In the genomic region with DNA sequence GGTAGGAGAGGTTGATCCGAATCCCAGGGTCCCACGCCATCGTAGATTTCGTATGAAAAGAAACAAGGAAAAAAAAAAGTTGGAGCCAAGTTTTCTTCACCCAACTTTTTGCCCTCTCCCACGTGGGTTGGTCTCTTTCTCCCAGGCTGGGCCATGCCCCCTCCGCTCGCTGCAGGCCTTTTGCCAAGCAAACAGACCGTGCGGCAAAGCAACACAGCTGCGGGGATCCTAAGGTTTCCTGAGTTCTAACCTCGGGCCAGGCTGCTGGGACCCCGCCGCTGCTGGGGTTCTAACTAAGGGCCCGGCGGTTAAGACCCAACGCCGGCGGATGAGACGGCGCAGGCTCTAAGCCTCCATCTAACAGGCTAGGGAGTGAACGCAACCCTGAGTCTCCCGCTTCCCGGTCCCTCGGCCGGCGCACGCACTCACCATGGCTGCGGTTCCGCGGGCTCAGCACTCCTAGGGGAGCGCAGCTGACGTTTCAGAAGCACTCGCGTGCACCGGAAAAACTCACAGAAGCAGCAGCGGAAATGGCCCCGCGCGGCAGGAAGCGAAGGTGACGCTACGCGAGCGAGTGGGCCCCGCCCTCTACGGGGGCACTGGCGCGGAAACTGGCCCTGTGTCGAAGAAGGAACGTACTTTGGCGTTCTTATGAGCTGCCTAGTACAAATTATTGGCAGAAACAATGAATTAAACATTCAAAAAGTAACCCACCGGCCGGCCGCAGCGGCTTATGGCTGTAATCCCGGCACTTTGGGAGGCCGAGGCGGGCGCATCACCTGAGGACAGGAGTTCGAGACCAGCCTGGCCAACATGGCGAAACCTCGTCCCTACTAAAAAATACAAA, we compare ENCODE assay signal across 8 cellular contexts. TPM values are rescaled to one million over a fixed set of nuclear protein-coding genes. Genes with fewer than 3 reads are reported as not detected.
A peak's percentile ranks its signal among the peaks of the same experiment; 100 is the strongest.
DNase-seq lines count a peak whose midpoint lies in the region; ATAC-seq and TF ChIP-seq lines count a peak whose summit lies in the region.

Gene SNU13, minus strand, starts transcription at position 503 of the 847 bp plus-strand sequence. Its CDS starts 71 bp downstream, at position 432.

- H3K4me3 ChIP-seq in GM23248 = peak within 1 kb of the TSS; percentile 85
- peak within 1 kb of the TSS; percentile 98 for H3K4me3 ChIP-seq in naive thymus-derived CD4-positive, alpha-beta T cell (ENCODE audit: low read length)

- H4K20me1 ChIP-seq in GM23248 (ENCODE audit: insufficient read depth) = no peaks in the 10 kb centered on the region

- H3K9me3 Mint-ChIP-seq in naive thymus-derived CD4-positive, alpha-beta T cell = no peaks in the 10 kb centered on the region
- H3K9me3 Mint-ChIP-seq in stimulated activated memory B cell treated with anti-CD40 and anti-IgM and Interleukin-4, amounts not matched to agents 10 μg/mL and 1 μg/mL and 100 μg/mL, for 72 hours = no peaks in the 10 kb centered on the region

- no peaks in the 10 kb centered on the region for H3K9me2 ChIP-seq in GM23248 (ENCODE audit: insufficient read depth)

- peak; percentile 94 for DNase-seq in EH (ENCODE audit: low read depth)
- DNase-seq in GM23248 = peak; percentile 99
- peak; percentile 92 for DNase-seq in LHCN-M2 (ENCODE audit: low read depth)
- DNase-seq in RWPE1 (ENCODE audit: low spot score) = peak; percentile 78
- peak; percentile 87 to 88 for DNase-seq in activated T-helper 1 cell treated with anti-CD3 and anti-CD28 coated beads, Interleukin-2, amount 50 U/mL, for 16 hours (ENCODE audit: low read depth in 1 of 2, low spot score in 1 of 2)
- DNase-seq in fibroblast of gingiva (ENCODE audit: low read depth) = peak; percentile 91
- peak; percentile 79 to 94 (median 92) for DNase-seq in naive thymus-derived CD4-positive, alpha-beta T cell

- POLR2A ChIA-PET in RWPE1 (lab: Yijun Ruan, JAX; ENCODE audit: low non-redundant PET) = interaction anchor here (0.8 kb wide), 1 partner anchor 8 kb away, joined by 3 read pairs; no protein-coding TSS in a partner anchor
- POLR2A ChIA-PET in naive thymus-derived CD4-positive, alpha-beta T cell (lab: Charles Lee) = interaction anchor here (0.7 to 3.6 kb wide), 14 partner anchors 9 to 355 kb away, joined by 3 to 30 read pairs (median 6); partner anchors contain the start of genes CCDC134, CENPM, DESI1 and MEI1

- peak; percentile 97 for ATAC-seq in naive thymus-derived CD4-positive, alpha-beta T cell
- peak; percentile 96 for ATAC-seq in stimulated activated memory B cell treated with anti-CD40 and anti-IgM and Interleukin-4, amounts not matched to agents 10 μg/mL and 1 μg/mL and 100 μg/mL, for 72 hours

- peak within 1 kb of the TSS; percentile 90 to 100 (median 96) for H3K4me3 Mint-ChIP-seq in naive thymus-derived CD4-positive, alpha-beta T cell
- peak within 1 kb of the TSS; percentile 93 for H3K4me3 Mint-ChIP-seq in stimulated activated memory B cell treated with anti-CD40 and anti-IgM and Interleukin-4, amounts not matched to agents 10 μg/mL and 1 μg/mL and 100 μg/mL, for 72 hours

- H3K79me2 ChIP-seq in GM23248 (ENCODE audit: insufficient read depth) = peaks cover 50% of the 10 kb centered on the region

- TF ChIP-seq CTCF in RWPE1 (conservative IDR thresholded peaks at IDR 0.05; ENCODE audit: low read depth) = no peak

- peak within 1 kb of the TSS; percentile 96 for H2AFZ ChIP-seq in GM23248

- H3K36me3 Mint-ChIP-seq in naive thymus-derived CD4-positive, alpha-beta T cell = peaks cover 0 to 3% (median 0%) of the 10 kb centered on the region in 5 donors
- H3K36me3 Mint-ChIP-seq in stimulated activated memory B cell treated with anti-CD40 and anti-IgM and Interleukin-4, amounts not matched to agents 10 μg/mL and 1 μg/mL and 100 μg/mL, for 72 hours = peaks cover 5% of the 10 kb centered on the region

- peak within 1 kb of the TSS; percentile 89 for H3K27ac ChIP-seq in GM23248
- peak within 1 kb of the TSS; percentile 89 for H3K27ac ChIP-seq in RWPE1
- peak within 1 kb of the TSS; percentile 95 for H3K27ac ChIP-seq in naive thymus-derived CD4-positive, alpha-beta T cell (ENCODE audit: low read depth, low read length)

- H3K9me3 ChIP-seq in GM23248 (ENCODE audit: low read depth) = no peaks in the 10 kb centered on the region
- no peaks in the 10 kb centered on the region for H3K9me3 ChIP-seq in naive thymus-derived CD4-positive, alpha-beta T cell (ENCODE audit: control insufficient read depth in 2 of 3, low read length in 3 of 3)

- peak within 1 kb of the TSS; percentile 94 to 100 (median 99) for H3K27ac Mint-ChIP-seq in naive thymus-derived CD4-positive, alpha-beta T cell
- H3K27ac Mint-ChIP-seq in stimulated activated memory B cell treated with anti-CD40 and anti-IgM and Interleukin-4, amounts not matched to agents 10 μg/mL and 1 μg/mL and 100 μg/mL, for 72 hours = peak within 1 kb of the TSS; percentile 96

- H3K4me1 Mint-ChIP-seq in naive thymus-derived CD4-positive, alpha-beta T cell = peaks cover 18 to 51% (median 37%) of the 10 kb centered on the region in 7 donors
- H3K4me1 Mint-ChIP-seq in stimulated activated memory B cell treated with anti-CD40 and anti-IgM and Interleukin-4, amounts not matched to agents 10 μg/mL and 1 μg/mL and 100 μg/mL, for 72 hours = peaks cover 47% of the 10 kb centered on the region

- intact Hi-C loops in naive thymus-derived CD4-positive, alpha-beta T cell (cut with micrococcal nuclease) = loop anchor here (1.0 to 10.0 kb wide), 14 partner anchors 9 to 926 kb away; partner anchors contain the start of genes CCDC134 (in 2 of the 2), DESI1 (in 2 of the 2), XRCC6 (in 2 of the 2) and NAGA (in 1 of the 2)

- H3K27me3 Mint-ChIP-seq in naive thymus-derived CD4-positive, alpha-beta T cell = no peaks in the 10 kb centered on the region
- H3K27me3 Mint-ChIP-seq in stimulated activated memory B cell treated with anti-CD40 and anti-IgM and Interleukin-4, amounts not matched to agents 10 μg/mL and 1 μg/mL and 100 μg/mL, for 72 hours = no peaks in the 10 kb centered on the region

- 1 to 2% methylated on average over 62 of the region's 62 CpGs for WGBS in GM23248 (ENCODE audit: low coverage in 1 of 2, low lambda C conversion rate in 2 of 2, missing lambda C conversion rate in 2 of 2), 2 experiments

- H3K4me1 ChIP-seq in GM23248 (ENCODE audit: insufficient read depth) = peaks cover 27% of the 10 kb centered on the region
- H3K4me1 ChIP-seq in naive thymus-derived CD4-positive, alpha-beta T cell (ENCODE audit: control insufficient read depth in 2 of 2, insufficient read depth in 2 of 2, low read length in 2 of 2) = peaks cover 12 to 13% of the 10 kb centered on the region in 2 donors

- H3K9ac ChIP-seq in GM23248 = peak within 1 kb of the TSS; percentile 93

- in situ Hi-C loops in GM23248 (cut with MboI) = no loop called here

- no peaks in the 10 kb centered on the region for H3K27me3 ChIP-seq in GM23248 (replicated peaks; ENCODE audit: insufficient read depth)
- no peaks in the 10 kb centered on the region for H3K27me3 ChIP-seq in naive thymus-derived CD4-positive, alpha-beta T cell (ENCODE audit: control insufficient read depth in 2 of 2, insufficient read depth in 2 of 2, low read length in 2 of 2)

- H3F3A ChIP-seq in GM23248 (ENCODE audit: insufficient read depth) = peaks cover 22% of the 10 kb centered on the region

- H3K4me2 ChIP-seq in GM23248 (ENCODE audit: unreplicated experiment) = peak within 1 kb of the TSS; percentile 80

- CTCF ChIA-PET in RWPE1 (lab: Yijun Ruan, JAX) = interaction anchor here (0.6 to 1.2 kb wide), 2 partner anchors 9 to 1307 kb away, joined by 3 to 8 read pairs; no protein-coding TSS in a partner anchor
- CTCF ChIA-PET in naive thymus-derived CD4-positive, alpha-beta T cell (lab: Charles Lee) = interaction anchor here (0.5 to 2.5 kb wide), 7 partner anchors 10 to 262 kb away, joined by 3 to 21 read pairs (median 3); partner anchors contain the start of gene MEI1

- no peaks in the 10 kb centered on the region for H3K36me3 ChIP-seq in GM23248 (ENCODE audit: low read depth)
- peaks cover 0 to 11% (median 0%) of the 10 kb centered on the region in 3 experiments for H3K36me3 ChIP-seq in naive thymus-derived CD4-positive, alpha-beta T cell (ENCODE audit: control insufficient read depth in 2 of 3, insufficient read depth in 3 of 3, low read length in 3 of 3)

RNA-seq across cellular contexts. Expression of gene SNU13, which starts in this region (rescaled TPM):
- 113 and 136 TPM in 2 replicates for total RNA-seq in GM23248 (2014; rRNA removed; shearing (Covaris generic))
- 302 and 310 TPM in 2 replicates for polyA plus RNA-seq in GM23248 (2016; fragmentation: Nextera tagmentation; extraction: Ambion mirVana)
- 135 and 141 TPM in 2 replicates for total RNA-seq in LHCN-M2 (2014; rRNA removed)
- 155 TPM for polyA plus RNA-seq in LHCN-M2 (2012)
- 100 to 1,000 TPM; 117 to 180 (median 122) TPM for total RNA-seq in naive thymus-derived CD4-positive, alpha-beta T cell
- 100 to 1,000 TPM; 283 to 295 TPM for polyA plus RNA-seq in naive thymus-derived CD4-positive, alpha-beta T cell

Comparison
In these comparisons a context has a peak if more than half of its experiments do, and no peak if none do; other contexts are left out.
1. Peak in every context shown above with its lines: DNase-seq, ATAC-seq, H3K4me3 ChIP-seq and H3K27ac ChIP-seq.